ENCODE assay signal across 10 cellular contexts in the genomic region with DNA sequence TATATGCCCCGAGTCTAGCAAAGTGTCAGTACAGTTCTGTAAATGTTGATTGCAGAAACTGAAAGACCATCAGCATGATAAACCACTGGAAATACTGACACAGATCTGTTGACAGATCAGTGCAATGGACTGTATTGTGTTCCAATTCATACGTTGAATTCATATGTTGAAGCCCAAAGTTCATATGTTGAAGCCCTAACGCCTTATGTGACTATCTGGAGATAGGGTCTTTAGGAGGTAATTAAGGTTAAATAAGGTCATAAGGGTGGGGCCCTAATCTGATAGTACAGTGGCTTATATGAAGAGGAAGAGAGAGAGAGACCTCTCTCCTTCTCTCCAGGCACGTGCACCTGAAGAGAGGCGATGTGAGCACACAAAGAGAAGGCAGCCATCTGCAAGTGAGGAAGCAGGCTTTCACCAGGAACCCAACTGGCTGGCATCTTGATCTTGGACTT.
A peak's percentile ranks its signal among the peaks of the same experiment; 100 is the strongest.
DNase-seq lines count a peak whose midpoint lies in the region; ATAC-seq and TF ChIP-seq lines count a peak whose summit lies in the region.
"Had no signal": no experiment of that assay in that cellular context is flagged by ENCODE, and none has a peak within 500 bp of the region (broad histone marks: within the 10 kb centered on the region; RNA-seq: fewer than 3 reads in every experiment).

No MANE protein-coding gene starts in this region.

- peak; percentile 66 for ATAC-seq in GM18502 (IDR thresholded peaks at IDR 0.05; ENCODE audit: poor library complexity, unreplicated experiment)
- peak; percentile 49 for ATAC-seq in GM19328 (IDR thresholded peaks at IDR 0.05; ENCODE audit: unreplicated experiment)
- ATAC-seq in HG02870 (IDR thresholded peaks at IDR 0.05; ENCODE audit: unreplicated experiment), result peak; percentile 51
- ATAC-seq: GM23338 had no signal

- H3K9me3 Mint-ChIP-seq in T-helper 1 cell treated with Interleukin-12 subunit alpha and Interleukin-12 subunit beta and Interleukin-4 antibody, amounts not matched to agents 30 μg/mL and 1 μg/mL, for 36 hours, result peaks cover 3% of the 10 kb centered on the region
- H3K9me3 Mint-ChIP-seq: GM23338 had no signal

- H3K4me1 ChIP-seq in tibial artery, result peaks cover 0 to 14% (median 2%) of the 10 kb centered on the region in 4 donors
- H3K4me1 ChIP-seq in ovary (ENCODE audit: insufficient read depth), result no peaks in the 10 kb centered on the region

- WGBS in ovary, 3 donors, result 54 to 72% (median 66%) methylated on average over 5 of the region's 5 CpGs

- H3K27ac ChIP-seq in tibial artery (no peak overlapping the region), ovary (no peak overlapping the region)

- TF ChIP-seq EP300 in ovary (IDR thresholded peaks at IDR 0.05), result no peak

- intact Hi-C loops in cardiac septum (cut with DNase I) (no loop called here), tibial artery (cut with DNase I; ENCODE audit: low total_unique reads) (no loop called here), ovary (cut with DNase I) (no loop called here)

- H3K27ac Mint-ChIP-seq in T-helper 1 cell treated with Interleukin-12 subunit alpha and Interleukin-12 subunit beta and Interleukin-4 antibody, amounts not matched to agents 30 μg/mL and 1 μg/mL, for 36 hours, result peak overlapping the region; percentile 58
- H3K27ac Mint-ChIP-seq: GM23338 had no signal

- peaks cover 32% of the 10 kb centered on the region for H3K4me1 Mint-ChIP-seq in T-helper 1 cell treated with Interleukin-12 subunit alpha and Interleukin-12 subunit beta and Interleukin-4 antibody, amounts not matched to agents 30 μg/mL and 1 μg/mL, for 36 hours (ENCODE audit: low read depth)
- H3K4me1 Mint-ChIP-seq: GM23338 had no signal

- H3K9me3 ChIP-seq in tibial artery (no peaks in the 10 kb centered on the region), ovary (no peaks in the 10 kb centered on the region)

- H3K36me3 Mint-ChIP-seq in T-helper 1 cell treated with Interleukin-12 subunit alpha and Interleukin-12 subunit beta and Interleukin-4 antibody, amounts not matched to agents 30 μg/mL and 1 μg/mL, for 36 hours (ENCODE audit: low read depth), result peaks cover 11% of the 10 kb centered on the region

- no peak overlapping the region for H3K4me3 Mint-ChIP-seq in T-helper 1 cell treated with Interleukin-12 subunit alpha and Interleukin-12 subunit beta and Interleukin-4 antibody, amounts not matched to agents 30 μg/mL and 1 μg/mL, for 36 hours
- H3K4me3 Mint-ChIP-seq: GM23338 had no signal

- H3K4me3 ChIP-seq in tibial artery (no peak overlapping the region), ovary (no peak overlapping the region)
- H3K4me3 ChIP-seq: GM23338 had no signal

- H3K27me3 ChIP-seq in tibial artery, result no peaks in the 10 kb centered on the region
- H3K27me3 ChIP-seq in ovary, result no peaks in the 10 kb centered on the region

- TF ChIP-seq POLR2A in ovary (IDR thresholded peaks at IDR 0.05), result no peak

- TF ChIP-seq CTCF in tibial artery (IDR thresholded peaks at IDR 0.05) (no peak), ovary (IDR thresholded peaks at IDR 0.05) (no peak)

- H3K36me3 ChIP-seq in tibial artery, result no peaks in the 10 kb centered on the region
- H3K36me3 ChIP-seq in ovary, result no peaks in the 10 kb centered on the region

- H3K27me3 Mint-ChIP-seq in T-helper 1 cell treated with Interleukin-12 subunit alpha and Interleukin-12 subunit beta and Interleukin-4 antibody, amounts not matched to agents 30 μg/mL and 1 μg/mL, for 36 hours (ENCODE audit: low read depth), result no peaks in the 10 kb centered on the region

- no peak for DNase-seq in cardiac septum (ENCODE audit: low spot score)
- DNase-seq in NCI-H2029 treated with DMSO at 0.1 percent for 48 hours (lab: John Stamatoyannopoulos, UW), result no peak
- no peak for DNase-seq in tibial artery
- no peak for DNase-seq in ovary
- DNase-seq: COR-L47 had no signal
